12 cellular contexts compared by ENCODE assay signal in genomic region chr5:42250-42649, GRCh38. TPM values are rescaled to one million over a fixed set of nuclear protein-coding genes. Genes with fewer than 3 reads are reported as not detected.
DNase-seq lines count a peak whose midpoint lies in the region; ATAC-seq, FAIRE-seq and TF ChIP-seq lines count a peak whose summit lies in the region.
"Had no signal": no experiment of that assay in that cellular context is flagged by ENCODE, and none has a peak within 500 bp of the region (broad histone marks: within the 10 kb centered on the region; RNA-seq: fewer than 3 reads in every experiment).

No MANE protein-coding gene starts in this region.

- H3K27me3 ChIP-seq in BE2C, result peaks cover 16% of the 10 kb centered on the region
- H3K27me3 ChIP-seq in KMS-11 (ENCODE audit: insufficient read depth, low read depth), result no peaks in the 10 kb centered on the region
- H3K27me3 ChIP-seq in mammary epithelial cell (ENCODE audit: insufficient read depth, low read length), result peaks cover 4% of the 10 kb centered on the region
- H3K27me3 ChIP-seq in HepG2 (ENCODE audit: control insufficient read depth in 1 of 2, insufficient read depth in 2 of 2, low read length in 2 of 2), result peaks cover 0 to 8% of the 10 kb centered on the region in 2 experiments; a peak in 2 of 5 replicates
- H3K27me3 ChIP-seq in ovary, result no peaks in the 10 kb centered on the region

- H3K4me3 ChIP-seq in BE2C (ENCODE audit: low read depth, low read length) (no peak overlapping the region), KMS-11 (IDR thresholded peaks at IDR 0.05; ENCODE audit: insufficient read depth, low read depth, low read length) (no peak overlapping the region), mammary epithelial cell (replicated peaks in 1 of 3; ENCODE audit: insufficient read depth in 1 of 3, low read depth in 2 of 3, low read length in 3 of 3) (no peak overlapping the region), HepG2 (replicated peaks in 1 of 3; ENCODE audit: insufficient read depth in 1 of 3, low read depth in 2 of 3, low read length in 3 of 3) (no peak overlapping the region), ovary (no peak overlapping the region)

- no peak overlapping the region for H2AFZ ChIP-seq in KMS-11 (ENCODE audit: low read depth)
- no peak overlapping the region for H2AFZ ChIP-seq in mammary epithelial cell (ENCODE audit: low read depth, low read length)
- H2AFZ ChIP-seq in HepG2 (ENCODE audit: low read length), result no peak overlapping the region

- TF ChIP-seq POLR2A in HepG2 (IDR thresholded peaks at IDR 0.05; ENCODE audit: insufficient read depth in 1 of 2, low read depth in 2 of 2, low read length in 2 of 2), result no peak
- no peak for TF ChIP-seq POLR2A in ovary (IDR thresholded peaks at IDR 0.05)

- no peak overlapping the region for H3K27ac ChIP-seq in KMS-11
- no peak overlapping the region for H3K27ac ChIP-seq in mammary epithelial cell (ENCODE audit: insufficient read depth, low read depth, low read length)
- H3K27ac ChIP-seq in HepG2 (ENCODE audit: extremely low read length, insufficient read depth, low read length), result no peak overlapping the region
- H3K27ac ChIP-seq in ovary, result no peak overlapping the region
- H3K27ac ChIP-seq: epithelial cell of prostate had no signal

- POLR2A ChIA-PET in HepG2 (lab: Yijun Ruan, JAX), result no interaction called here

- H4K20me1 ChIP-seq in KMS-11 (ENCODE audit: insufficient read depth), result no peaks in the 10 kb centered on the region
- no peaks in the 10 kb centered on the region for H4K20me1 ChIP-seq in mammary epithelial cell (ENCODE audit: insufficient read depth, low read length)
- H4K20me1 ChIP-seq in HepG2 (ENCODE audit: insufficient read depth, low read length), result no peaks in the 10 kb centered on the region

- no peaks in the 10 kb centered on the region for H3K36me3 ChIP-seq in BE2C
- H3K36me3 ChIP-seq in KMS-11 (ENCODE audit: insufficient read depth), result no peaks in the 10 kb centered on the region
- H3K36me3 ChIP-seq in mammary epithelial cell (ENCODE audit: insufficient read depth, low read length), result no peaks in the 10 kb centered on the region
- no peaks in the 10 kb centered on the region for H3K36me3 ChIP-seq in HepG2 (replicated peaks in 1 of 2; ENCODE audit: control insufficient read depth in 1 of 2, insufficient read depth in 2 of 2, low read length in 2 of 2)
- H3K36me3 ChIP-seq in ovary, result no peaks in the 10 kb centered on the region

- H3K4me1 ChIP-seq in BE2C (no peaks in the 10 kb centered on the region), KMS-11 (ENCODE audit: low read depth, poor library complexity, severe bottlenecking) (no peaks in the 10 kb centered on the region), mammary epithelial cell (ENCODE audit: insufficient read depth, low read length) (no peaks in the 10 kb centered on the region), HepG2 (ENCODE audit: insufficient read depth, low read length) (no peaks in the 10 kb centered on the region), ovary (ENCODE audit: insufficient read depth) (no peaks in the 10 kb centered on the region)

- in situ Hi-C loops in mammary epithelial cell (cut with MboI; ENCODE audit: low sequenced_read_pairs in 2 of 2) (no loop called here), HepG2 (cut with HindIII; ENCODE audit: extremely low pct_ligation_motif_present, low pct_unique_long_range_greater_than_20kb) (no loop called here)

- no TSS peak for BruUV-seq in mammary epithelial cell (replicated peaks; lab: Mats Ljungman, UMichigan)
- no TSS peak for BruUV-seq in HepG2 (replicated peaks; lab: Mats Ljungman, UMichigan)

- ATAC-seq in HepG2, result peak; percentile 89
- ATAC-seq in GM21390 (IDR thresholded peaks at IDR 0.05; ENCODE audit: unreplicated experiment), result no peak
- ATAC-seq: natural killer cell treated with Interleukin-12 subunit alpha and Interleukin-12 subunit beta and Interleukin-15 and Interleukin-18, amount 100 ng/mL, for 72 hours had no signal

- H3K9me3 ChIP-seq in BE2C (no peaks in the 10 kb centered on the region), mammary epithelial cell (replicated peaks; ENCODE audit: insufficient read depth, low read length) (no peaks in the 10 kb centered on the region), HepG2 (ENCODE audit: low read length) (no peaks in the 10 kb centered on the region), ovary (no peaks in the 10 kb centered on the region)

- H3K4me2 ChIP-seq in KMS-11, result no peak overlapping the region
- H3K4me2 ChIP-seq in mammary epithelial cell (ENCODE audit: insufficient read depth, low read depth, low read length), result no peak overlapping the region
- H3K4me2 ChIP-seq in HepG2 (ENCODE audit: low read depth, low read length), result no peak overlapping the region

- H3K9ac ChIP-seq in KMS-11 (no peak overlapping the region), mammary epithelial cell (ENCODE audit: insufficient read depth, low read length) (no peak overlapping the region), HepG2 (ENCODE audit: insufficient read depth, low read depth, low read length) (no peak overlapping the region)

- intact Hi-C loops in mammary epithelial cell (cut with micrococcal nuclease), result loop anchor here (1.0 kb wide), 2 partner anchors 176 to 394 kb away; partner anchors contain the start of genes CCDC127 and SDHA
- intact Hi-C loops in HepG2 (cut with micrococcal nuclease; ENCODE audit: unreplicated experiment), result no loop called here
- intact Hi-C loops in ovary (cut with DNase I), result no loop called here

- DNase-seq in BE2C (peak; percentile 30), mammary epithelial cell (peak; percentile 19), HepG2 (ENCODE audit: low spot score) (no peak), cerebellum (ENCODE audit: low spot score) (no peak), NOMO-1 treated with DMSO at 0.1 percent for 48 hours (lab: John Stamatoyannopoulos, UW; ENCODE audit: unreplicated experiment) (no peak), ovary (no peak)
- DNase-seq: NCI-H1436 had no signal

- TF ChIP-seq CTCF in BE2C (IDR thresholded peaks at IDR 0.05; ENCODE audit: low read depth, low read length) (peak; percentile 55), KMS-11 (conservative IDR thresholded peaks at IDR 0.05; ENCODE audit: low read depth, low read length) (peak; percentile 39; the same call in 1 of the 2 replicates), mammary epithelial cell (conservative IDR thresholded peaks at IDR 0.05 in 1 of 2, IDR thresholded peaks at IDR 0.05 in 1 of 2; ENCODE audit: extremely low read depth in 1 of 2, insufficient read depth in 1 of 2, low read depth in 1 of 2, low read length in 2 of 2) (peak; percentile 44 to 75), HepG2 (CRISPR knock-in tag; IDR thresholded peaks at IDR 0.05) (peak; percentile 62), ovary (IDR thresholded peaks at IDR 0.05) (no peak)

- FAIRE-seq in HepG2 (lab: Jason Lieb, UNC), result no peak

- CTCF ChIA-PET in mammary epithelial cell (lab: Charles Lee; ENCODE audit: low non-redundant PET) (no interaction called here), HepG2 (lab: Yijun Ruan, JAX; ENCODE audit: low intra/inter-chr PET ratio, low total read pairs) (no interaction called here)

- no peaks in the 10 kb centered on the region for H3K79me2 ChIP-seq in KMS-11 (ENCODE audit: insufficient read depth, low read depth)
- no peaks in the 10 kb centered on the region for H3K79me2 ChIP-seq in mammary epithelial cell (ENCODE audit: insufficient read depth, low read length)
- no peaks in the 10 kb centered on the region for H3K79me2 ChIP-seq in HepG2 (ENCODE audit: insufficient read depth, low read length)

- dilution Hi-C loops in mammary epithelial cell (cut with HindIII; ENCODE audit: low sequenced_read_pairs), result no loop called here

- no peak for TF ChIP-seq RAD21 in HepG2 (CRISPR knock-in tag; IDR thresholded peaks at IDR 0.05)

- no peak for TF ChIP-seq EP300 in HepG2 (IDR thresholded peaks at IDR 0.05; ENCODE audit: low read depth in 2 of 2, low read length in 2 of 2)
- no peak for TF ChIP-seq EP300 in HepG2 (CRISPR knock-in tag; IDR thresholded peaks at IDR 0.05; ENCODE audit: borderline replicate concordance)
- TF ChIP-seq EP300 in ovary (IDR thresholded peaks at IDR 0.05), result no peak

- WGBS in mammary epithelial cell (ENCODE audit: low coverage, missing lambda C conversion rate), result 16% methylated on average over 4 of the region's 6 CpGs
- 2% methylated on average over 6 of the region's 6 CpGs for WGBS in HepG2 (ENCODE audit: low lambda C conversion rate)
- WGBS in ovary, 3 donors, result 22 to 35% (median 27%) methylated on average over 6 of the region's 6 CpGs

RNA-seq across cellular contexts. Expression of gene PLEKHG4B, which starts 49.7 kb away (rescaled TPM):
- 0.09 TPM for polyA plus RNA-seq in BE2C (2012; ENCODE audit: insufficient read depth, insufficient read length, low read depth)
- 1 to 10 TPM in 1 of 2 donors, under 1 TPM in 1; 0.09 to 1.8 TPM for total RNA-seq in mammary epithelial cell
- polyA plus RNA-seq in mammary epithelial cell, result 0.01 TPM
- not detected for polyA minus RNA-seq in mammary epithelial cell
- 0.09 TPM in 1 of 2 replicates, not detected in the other for total RNA-seq in HepG2 (2016; rRNA removed; fragmentation: Illumina TruSeq; extraction: Trizol)
- not detected in 2 replicates for total RNA-seq in HepG2 (2016; cell fraction: cytosol; rRNA removed; fragmentation: Illumina TruSeq; extraction: Trizol; ENCODE audit: low read depth)
- total RNA-seq in HepG2 (2016; cell fraction: insoluble cytoplasmic fraction; rRNA removed; fragmentation: Illumina TruSeq; extraction: Trizol), result not detected in 2 replicates
- total RNA-seq in HepG2 (2016; cell fraction: membrane; rRNA removed; fragmentation: Illumina TruSeq; extraction: Trizol), result not detected in 2 replicates
- not detected in 2 replicates for total RNA-seq in HepG2 (2016; cell fraction: nucleus; rRNA removed; fragmentation: Illumina TruSeq; extraction: Trizol)
- 0.04 TPM in 1 of 2 replicates, not detected in the other for polyA plus RNA-seq in HepG2 (2011; rRNA removed)
- polyA plus RNA-seq in HepG2 (2011; cell fraction: cytosol; rRNA removed), result 0.04 TPM in 1 of 2 replicates, not detected in the other
- 0.16 TPM in 1 of 2 replicates, not detected in the other for polyA plus RNA-seq in HepG2 (2011; cell fraction: nucleus; rRNA removed)
- 0.05 TPM in 1 of 2 replicates, not detected in the other for polyA plus RNA-seq in HepG2 (2012)
- polyA plus RNA-seq in HepG2 (2016; cell fraction: cytosol; fragmentation: Illumina TruSeq; extraction: Trizol; ENCODE audit: low read depth), result not detected in 2 replicates
- not detected in 2 replicates for polyA plus RNA-seq in HepG2 (2016; cell fraction: insoluble cytoplasmic fraction; fragmentation: Illumina TruSeq; extraction: Trizol; ENCODE audit: low read depth)
- polyA plus RNA-seq in HepG2 (2016; cell fraction: membrane; fragmentation: Illumina TruSeq; extraction: Trizol; ENCODE audit: low read depth), result not detected in 2 replicates
- not detected in 2 replicates for polyA plus RNA-seq in HepG2 (2016; cell fraction: nucleus; fragmentation: Illumina TruSeq; extraction: Trizol; ENCODE audit: insufficient read depth, low read depth)
- polyA minus RNA-seq in HepG2 (2011; rRNA and poly(A)+ RNA removed; ENCODE audit: low replicate concordance), result not detected in 2 replicates
- not detected in 2 replicates for polyA minus RNA-seq in HepG2 (2011; cell fraction: cytosol; rRNA and poly(A)+ RNA removed)
- polyA minus RNA-seq in HepG2 (2011; cell fraction: nucleus; rRNA and poly(A)+ RNA removed), result 0.13 TPM in 1 of 2 replicates, not detected in the other
- 8.2 TPM for total RNA-seq in cerebellum
- 1 to 10 TPM; 1.1 to 4.0 (median 2.0) TPM for total RNA-seq in ovary
- under 1 TPM; 0.47 to 0.85 TPM for polyA plus RNA-seq in ovary
- total RNA-seq: activated T-helper 2 cell treated with anti-CD3 and anti-CD28 coated beads, Interferon-gamma antibody, Interleukin-2, Interleukin-4, amounts not matched to agents 10 μg/mL and 5 μg/mL and 100 μg/mL, durations not matched to agents 14 hours and 24 hours and 36 hours; natural killer cell treated with Interleukin-12 subunit alpha and Interleukin-12 subunit beta and Interleukin-15 and Interleukin-18, amount 100 ng/mL, for 72 hours had no signal

Comparison
In these comparisons a context has a peak if more than half of its experiments do, and no peak if none do; other contexts are left out.
1. DNase-seq: peak in BE2C (single experiment) and mammary epithelial cell (single experiment); none in HepG2 (single experiment), cerebellum (single experiment), NOMO-1 treated with DMSO at 0.1 percent for 48 hours (single experiment) and ovary (0 of 5).
2. CTCF ChIP-seq: peak in BE2C (single experiment), KMS-11 (single experiment), mammary epithelial cell (2 of 2) and HepG2 (single experiment); none in ovary (0 of 3).